15 cellular contexts compared by ENCODE assay signal in genomic region chr20:36932476-36933426, GRCh38. TPM values are rescaled to one million over a fixed set of nuclear protein-coding genes. Genes with fewer than 3 reads are reported as not detected.
DNase-seq lines count a peak whose midpoint lies in the region; ATAC-seq and TF ChIP-seq lines count a peak whose summit lies in the region.
"Had no signal": no experiment of that assay in that cellular context is flagged by ENCODE, and none has a peak within 500 bp of the region (broad histone marks: within the 10 kb centered on the region; RNA-seq: fewer than 3 reads in every experiment).

No MANE protein-coding gene starts in this region.

- ATAC-seq in upper lobe of right lung (peak; percentile 39), heart right ventricle (no peak), GM18517 (IDR thresholded peaks at IDR 0.05; ENCODE audit: unreplicated experiment) (no peak)
- ATAC-seq: left cardiac atrium had no signal

- no peaks in the 10 kb centered on the region for H3K27me3 Mint-ChIP-seq in activated naive CD4-positive, alpha-beta T cell treated with anti-CD3 and anti-CD28 coated beads, Interleukin-2, amount 50 U/mL, for 24 hours
- no peaks in the 10 kb centered on the region for H3K27me3 Mint-ChIP-seq in activated T-helper 2 cell treated with anti-CD3 and anti-CD28 coated beads, Interferon-gamma antibody, Interleukin-2, Interleukin-4, amounts not matched to agents 10 μg/mL and 5 μg/mL and 100 μg/mL, durations not matched to agents 14 hours and 24 hours and 36 hours (ENCODE audit: low read depth)

- peaks cover 71% of the 10 kb centered on the region for H3K4me1 Mint-ChIP-seq in activated naive CD4-positive, alpha-beta T cell treated with anti-CD3 and anti-CD28 coated beads, Interleukin-2, amount 50 U/mL, for 24 hours
- H3K4me1 Mint-ChIP-seq in activated T-helper 2 cell treated with anti-CD3 and anti-CD28 coated beads, Interferon-gamma antibody, Interleukin-2, Interleukin-4, amounts not matched to agents 10 μg/mL and 5 μg/mL and 100 μg/mL, durations not matched to agents 14 hours and 24 hours and 36 hours (ENCODE audit: low read depth) = peaks cover 20% of the 10 kb centered on the region

- H3K27ac ChIP-seq in upper lobe of right lung (peak overlapping the region; percentile 36), heart right ventricle (peak overlapping the region in 1 of 10 donors; percentile 5)
- H3K27ac ChIP-seq: BLaER1 had no signal

- H3K9me3 Mint-ChIP-seq in activated naive CD4-positive, alpha-beta T cell treated with anti-CD3 and anti-CD28 coated beads, Interleukin-2, amount 50 U/mL, for 24 hours = no peaks in the 10 kb centered on the region
- H3K9me3 Mint-ChIP-seq in activated T-helper 2 cell treated with anti-CD3 and anti-CD28 coated beads, Interferon-gamma antibody, Interleukin-2, Interleukin-4, amounts not matched to agents 10 μg/mL and 5 μg/mL and 100 μg/mL, durations not matched to agents 14 hours and 24 hours and 36 hours = no peaks in the 10 kb centered on the region

- H3K36me3 ChIP-seq in upper lobe of right lung (peaks cover 84% of the 10 kb centered on the region), heart right ventricle (peaks cover 5 to 100% (median 17%) of the 10 kb centered on the region in 9 donors)
- H3K36me3 ChIP-seq: BLaER1 had no signal

- no peaks in the 10 kb centered on the region for H3K27me3 ChIP-seq in upper lobe of right lung
- no peaks in the 10 kb centered on the region for H3K27me3 ChIP-seq in heart right ventricle
- H3K27me3 ChIP-seq: BLaER1, gastrocnemius medialis had no signal

- WGBS in heart right ventricle, 2 donors = 71 to 73% methylated on average over 11 of the region's 11 CpGs

- peaks cover 49% of the 10 kb centered on the region for H3K4me1 ChIP-seq in upper lobe of right lung
- H3K4me1 ChIP-seq in heart right ventricle = peaks cover 0 to 61% (median 19%) of the 10 kb centered on the region in 9 donors
- H3K4me1 ChIP-seq: BLaER1 had no signal

- H3K9me3 ChIP-seq in upper lobe of right lung (no peaks in the 10 kb centered on the region), heart right ventricle (no peaks in the 10 kb centered on the region)
- H3K9me3 ChIP-seq: BLaER1, gastrocnemius medialis had no signal

- TF ChIP-seq CTCF in upper lobe of right lung (IDR thresholded peaks at IDR 0.05) = no peak
- no peak for TF ChIP-seq CTCF in heart right ventricle (IDR thresholded peaks at IDR 0.05)

- H3K4me3 ChIP-seq in upper lobe of right lung = no peak overlapping the region
- no peak overlapping the region for H3K4me3 ChIP-seq in heart right ventricle
- H3K4me3 ChIP-seq: BLaER1, gastrocnemius medialis had no signal

- peaks cover 21% of the 10 kb centered on the region for H3K36me3 Mint-ChIP-seq in activated naive CD4-positive, alpha-beta T cell treated with anti-CD3 and anti-CD28 coated beads, Interleukin-2, amount 50 U/mL, for 24 hours
- peaks cover 72% of the 10 kb centered on the region for H3K36me3 Mint-ChIP-seq in activated T-helper 2 cell treated with anti-CD3 and anti-CD28 coated beads, Interferon-gamma antibody, Interleukin-2, Interleukin-4, amounts not matched to agents 10 μg/mL and 5 μg/mL and 100 μg/mL, durations not matched to agents 14 hours and 24 hours and 36 hours (ENCODE audit: low read depth)

- DNase-seq in activated naive CD4-positive, alpha-beta T cell (lab: John Stamatoyannopoulos, UW) = no peak
- DNase-seq in activated T-helper 2 cell treated with anti-CD3 and anti-CD28 coated beads, Interferon-gamma antibody, Interleukin-2, Interleukin-4, amounts not matched to agents 10 μg/mL and 5 μg/mL and 100 μg/mL, durations not matched to agents 14 hours and 24 hours and 36 hours (ENCODE audit: low spot score) = no peak
- DNase-seq in hepatic stellate cell (ENCODE audit: low spot score) (peak; percentile 38), upper lobe of right lung (peak; percentile 53), heart right ventricle (no peak), islet precursor cell (no peak)
- DNase-seq: dermis blood vessel endothelial cell, NCI-H1417 treated with DMSO at 0.1 percent for 48 hours, NCI-H524, RPMI8226 had no signal

- intact Hi-C loops in activated T-helper 2 cell treated with anti-CD3 and anti-CD28 coated beads, Interferon-gamma antibody, Interleukin-2, Interleukin-4, amounts not matched to agents 10 μg/mL and 5 μg/mL and 100 μg/mL, durations not matched to agents 14 hours and 24 hours and 36 hours (cut with micrococcal nuclease) = no loop called here
- intact Hi-C loops in upper lobe of right lung (cut with DNase I) (no loop called here), heart right ventricle (cut with DNase I) (no loop called here)

- peak overlapping the region; percentile 49 for H3K4me3 Mint-ChIP-seq in activated naive CD4-positive, alpha-beta T cell treated with anti-CD3 and anti-CD28 coated beads, Interleukin-2, amount 50 U/mL, for 24 hours
- H3K4me3 Mint-ChIP-seq in activated T-helper 2 cell treated with anti-CD3 and anti-CD28 coated beads, Interferon-gamma antibody, Interleukin-2, Interleukin-4, amounts not matched to agents 10 μg/mL and 5 μg/mL and 100 μg/mL, durations not matched to agents 14 hours and 24 hours and 36 hours (ENCODE audit: low read depth) = no peak overlapping the region

- peak overlapping the region; percentile 85 for H3K27ac Mint-ChIP-seq in activated naive CD4-positive, alpha-beta T cell treated with anti-CD3 and anti-CD28 coated beads, Interleukin-2, amount 50 U/mL, for 24 hours
- H3K27ac Mint-ChIP-seq in activated T-helper 2 cell treated with anti-CD3 and anti-CD28 coated beads, Interferon-gamma antibody, Interleukin-2, Interleukin-4, amounts not matched to agents 10 μg/mL and 5 μg/mL and 100 μg/mL, durations not matched to agents 14 hours and 24 hours and 36 hours = peak overlapping the region; percentile 60

RNA-seq across cellular contexts. Expression of gene SAMHD1, which starts 18.8 kb away (rescaled TPM):
- total RNA-seq in activated T-helper 2 cell treated with anti-CD3 and anti-CD28 coated beads, Interferon-gamma antibody, Interleukin-2, Interleukin-4, amounts not matched to agents 10 μg/mL and 5 μg/mL and 100 μg/mL, durations not matched to agents 14 hours and 24 hours and 36 hours = 44.1 and 45.7 TPM in 2 replicates
- total RNA-seq in upper lobe of right lung = 177 TPM
- total RNA-seq in heart right ventricle = 100 to 1,000 TPM in 1 of 10 donors, 10 to 100 TPM in 9; 14.0 to 105 (median 26.7) TPM
- polyA plus RNA-seq in heart right ventricle = 10 to 100 TPM; 34.6 to 46.8 TPM

RNA-seq across cellular contexts. Expression of gene TLDC2, which starts 56.8 kb away (rescaled TPM):
- not detected in 2 replicates for total RNA-seq in activated T-helper 2 cell treated with anti-CD3 and anti-CD28 coated beads, Interferon-gamma antibody, Interleukin-2, Interleukin-4, amounts not matched to agents 10 μg/mL and 5 μg/mL and 100 μg/mL, durations not matched to agents 14 hours and 24 hours and 36 hours
- total RNA-seq in upper lobe of right lung (1.6 TPM), heart right ventricle (not detected)
- under 1 TPM in 1 of 2 donors, not detected in 1; 0.01 TPM for polyA plus RNA-seq in heart right ventricle
- total RNA-seq: gastrocnemius medialis had no signal

Comparison
In these comparisons a context has a peak if more than half of its experiments do, and no peak if none do; other contexts are left out.
1. DNase-seq: peak in hepatic stellate cell (single experiment) and upper lobe of right lung (single experiment); none in activated naive CD4-positive, alpha-beta T cell (0 of 4), activated T-helper 2 cell treated with anti-CD3 and anti-CD28 coated beads, Interferon-gamma antibody, Interleukin-2, Interleukin-4, amounts not matched to agents 10 μg/mL and 5 μg/mL and 100 μg/mL, durations not matched to agents 14 hours and 24 hours and 36 hours (single experiment), heart right ventricle (0 of 2) and islet precursor cell (single experiment).